ENCODE assay signal across 19 cellular contexts in genomic region chr7:90660100-90660499, GRCh38.
DNase-seq lines count a peak whose midpoint lies in the region; ATAC-seq and TF ChIP-seq lines count a peak whose summit lies in the region.
"Had no signal": no experiment of that assay in that cellular context is flagged by ENCODE, and none has a peak within 500 bp of the region (broad histone marks: within the 10 kb centered on the region; RNA-seq: fewer than 3 reads in every experiment).

No MANE protein-coding gene starts in this region.

- H3K27ac ChIP-seq in heart right ventricle (peak overlapping the region; percentile 61 to 83 (median 79)), gastroesophageal sphincter (no peak overlapping the region)
- H3K27ac ChIP-seq: BLaER1, HL-60 had no signal

- peaks cover 0 to 6% (median 0%) of the 10 kb centered on the region in 11 donors for H3K9me3 ChIP-seq in heart right ventricle
- H3K9me3 ChIP-seq in gastroesophageal sphincter: no peaks in the 10 kb centered on the region

- intact Hi-C loops in heart right ventricle (cut with DNase I) (loop anchor here in 1 of 10 donors (5.0 kb wide), 1 partner anchor 67 kb away; no protein-coding TSS in a partner anchor), Right ventricle myocardium superior (cut with DNase I) (no loop called here)

- ATAC-seq in heart right ventricle (no peak), Right ventricle myocardium superior (ENCODE audit: poor library complexity) (no peak), gastroesophageal sphincter (no peak)
- ATAC-seq in stimulated activated memory B cell treated with anti-CD40 and anti-IgM and Interleukin-4, amounts not matched to agents 10 μg/mL and 1 μg/mL and 100 μg/mL, for 72 hours: no peak
- ATAC-seq: HCT116, PC-3 had no signal

- no peaks in the 10 kb centered on the region for H3K36me3 ChIP-seq in heart right ventricle
- no peaks in the 10 kb centered on the region for H3K36me3 ChIP-seq in gastroesophageal sphincter

- no peaks in the 10 kb centered on the region for H3K36me3 Mint-ChIP-seq in stimulated activated memory B cell treated with anti-CD40 and anti-IgM and Interleukin-4, amounts not matched to agents 10 μg/mL and 1 μg/mL and 100 μg/mL, for 72 hours
- H3K36me3 Mint-ChIP-seq: CD4-positive, CD25-positive, alpha-beta regulatory T cell had no signal

- H3K27me3 Mint-ChIP-seq in stimulated activated memory B cell treated with anti-CD40 and anti-IgM and Interleukin-4, amounts not matched to agents 10 μg/mL and 1 μg/mL and 100 μg/mL, for 72 hours: no peaks in the 10 kb centered on the region
- H3K27me3 Mint-ChIP-seq: CD4-positive, CD25-positive, alpha-beta regulatory T cell had no signal

- no peak for TF ChIP-seq POLR2A in gastroesophageal sphincter (IDR thresholded peaks at IDR 0.05)

- H3K4me1 ChIP-seq in heart right ventricle (peaks cover 3 to 36% (median 26%) of the 10 kb centered on the region in 9 donors), gastroesophageal sphincter (peaks cover 8 to 26% (median 15%) of the 10 kb centered on the region in 3 donors)

- 71 to 79% methylated on average over 2 of the region's 2 CpGs for WGBS in heart right ventricle, 2 donors
- 94 to 100% methylated on average over 2 of the region's 2 CpGs for WGBS in gastroesophageal sphincter (ENCODE audit: low coverage in 1 of 2), 2 donors

- peak overlapping the region; percentile 73 for H3K27ac Mint-ChIP-seq in stimulated activated memory B cell treated with anti-CD40 and anti-IgM and Interleukin-4, amounts not matched to agents 10 μg/mL and 1 μg/mL and 100 μg/mL, for 72 hours

- H3K4me1 Mint-ChIP-seq in stimulated activated memory B cell treated with anti-CD40 and anti-IgM and Interleukin-4, amounts not matched to agents 10 μg/mL and 1 μg/mL and 100 μg/mL, for 72 hours: peaks cover 53% of the 10 kb centered on the region
- H3K4me1 Mint-ChIP-seq: CD4-positive, CD25-positive, alpha-beta regulatory T cell had no signal

- TF ChIP-seq EP300 in gastroesophageal sphincter (IDR thresholded peaks at IDR 0.05): no peak

- DNase-seq in heart right ventricle (no peak), Right ventricle myocardium superior (no peak), NCI-H1417 treated with DMSO at 0.1 percent for 48 hours (lab: John Stamatoyannopoulos, UW) (peak; percentile 1), NCI-H748 treated with DMSO at 0.1 percent for 48 hours (lab: John Stamatoyannopoulos, UW) (peak; percentile 83), DMS114 treated with DMSO at 0.1 percent for 48 hours (lab: John Stamatoyannopoulos, UW; ENCODE audit: unreplicated experiment) (no peak)
- DNase-seq: CD4-positive, CD25-positive, alpha-beta regulatory T cell; NCI-H1092; NCI-H1436 treated with DMSO at 0.1 percent for 48 hours; NCI-H2029 treated with DMSO at 0.1 percent for 48 hours; NCI-H446 treated with DMSO at 0.1 percent for 48 hours; NCI-H526; NK-92 treated with Interleukin-12 subunit alpha and Interleukin-12 subunit beta, amount 100 ng/mL, for 24 hours; PC-3; SHP77 had no signal

- H3K9me3 Mint-ChIP-seq in stimulated activated memory B cell treated with anti-CD40 and anti-IgM and Interleukin-4, amounts not matched to agents 10 μg/mL and 1 μg/mL and 100 μg/mL, for 72 hours: no peaks in the 10 kb centered on the region

- H3K4me3 Mint-ChIP-seq in stimulated activated memory B cell treated with anti-CD40 and anti-IgM and Interleukin-4, amounts not matched to agents 10 μg/mL and 1 μg/mL and 100 μg/mL, for 72 hours: no peak overlapping the region
- H3K4me3 Mint-ChIP-seq: CD4-positive, CD25-positive, alpha-beta regulatory T cell had no signal

- no peak for TF ChIP-seq CTCF in heart right ventricle (IDR thresholded peaks at IDR 0.05)
- TF ChIP-seq CTCF in gastroesophageal sphincter (IDR thresholded peaks at IDR 0.05): no peak

- H3K4me3 ChIP-seq in heart right ventricle (no peak overlapping the region), gastroesophageal sphincter (no peak overlapping the region)
- H3K4me3 ChIP-seq: BLaER1 had no signal

- H3K27me3 ChIP-seq in heart right ventricle (no peaks in the 10 kb centered on the region), gastroesophageal sphincter (no peaks in the 10 kb centered on the region)
- H3K27me3 ChIP-seq: BLaER1 had no signal

Comparison
In these comparisons a context has a peak if more than half of its experiments do, and no peak if none do; other contexts are left out.
1. DNase-seq: peak in NCI-H1417 treated with DMSO at 0.1 percent for 48 hours (single experiment) and NCI-H748 treated with DMSO at 0.1 percent for 48 hours (single experiment); none in heart right ventricle (0 of 2), Right ventricle myocardium superior (single experiment) and DMS114 treated with DMSO at 0.1 percent for 48 hours (single experiment).
2. H3K27ac ChIP-seq: peak in heart right ventricle (10 of 10); none in gastroesophageal sphincter (0 of 4).